ENCODE assay signal across 9 cellular contexts in genomic region chr19:858868-859843, GRCh38. TPM values are rescaled to one million over a fixed set of nuclear protein-coding genes. Genes with fewer than 3 reads are reported as not detected.
DNase-seq lines count a peak whose midpoint lies in the region; ATAC-seq and TF ChIP-seq lines count a peak whose summit lies in the region.
"Had no signal": no experiment of that assay in that cellular context is flagged by ENCODE, and none has a peak within 500 bp of the region (broad histone marks: within the 10 kb centered on the region; RNA-seq: fewer than 3 reads in every experiment).

TSS of gene CFD (plus strand) at chr19:859664. CDS start at chr19:859690, 26 bp downstream.

- no peak for ATAC-seq in activated naive CD8-positive, alpha-beta T cell treated with anti-CD3 and anti-CD28 coated beads, Interleukin-2, amount 50 U/mL, for 24 hours
- ATAC-seq in GM18909 (IDR thresholded peaks at IDR 0.05; ENCODE audit: poor library complexity, unreplicated experiment) (no peak), GM19395 (IDR thresholded peaks at IDR 0.05; ENCODE audit: unreplicated experiment) (no peak)

- H3K4me1 Mint-ChIP-seq in activated naive CD8-positive, alpha-beta T cell (ENCODE audit: low read depth), result peaks cover 14% of the 10 kb centered on the region
- peaks cover 12% of the 10 kb centered on the region for H3K4me1 Mint-ChIP-seq in activated naive CD8-positive, alpha-beta T cell treated with anti-CD3 and anti-CD28 coated beads, Interleukin-2, amount 50 U/mL, for 24 hours

- H3K27ac Mint-ChIP-seq in activated naive CD8-positive, alpha-beta T cell, result no peak within 1 kb of the TSS
- H3K27ac Mint-ChIP-seq in activated naive CD8-positive, alpha-beta T cell treated with anti-CD3 and anti-CD28 coated beads, Interleukin-2, amount 50 U/mL, for 24 hours, result no peak within 1 kb of the TSS

- no peak for TF ChIP-seq CTCF in choroid plexus epithelial cell (conservative IDR thresholded peaks at IDR 0.05; ENCODE audit: low read depth, low read length)

- H3K4me3 ChIP-seq in choroid plexus epithelial cell (ENCODE audit: low read depth, low read length), result peak within 1 kb of the TSS; percentile 52

- no peaks in the 10 kb centered on the region for H3K36me3 Mint-ChIP-seq in activated naive CD8-positive, alpha-beta T cell
- peaks cover 1% of the 10 kb centered on the region for H3K36me3 Mint-ChIP-seq in activated naive CD8-positive, alpha-beta T cell treated with anti-CD3 and anti-CD28 coated beads, Interleukin-2, amount 50 U/mL, for 24 hours (ENCODE audit: low read depth)

- no peaks in the 10 kb centered on the region for H3K27me3 Mint-ChIP-seq in activated naive CD8-positive, alpha-beta T cell
- H3K27me3 Mint-ChIP-seq in activated naive CD8-positive, alpha-beta T cell treated with anti-CD3 and anti-CD28 coated beads, Interleukin-2, amount 50 U/mL, for 24 hours, result peaks cover 14% of the 10 kb centered on the region

- H3K4me3 Mint-ChIP-seq in activated naive CD8-positive, alpha-beta T cell, result peak within 1 kb of the TSS; percentile 20
- H3K4me3 Mint-ChIP-seq in activated naive CD8-positive, alpha-beta T cell treated with anti-CD3 and anti-CD28 coated beads, Interleukin-2, amount 50 U/mL, for 24 hours, result no peak within 1 kb of the TSS

- H3K9me3 Mint-ChIP-seq in activated naive CD8-positive, alpha-beta T cell (ENCODE audit: low read depth), result no peaks in the 10 kb centered on the region
- H3K9me3 Mint-ChIP-seq in activated naive CD8-positive, alpha-beta T cell treated with anti-CD3 and anti-CD28 coated beads, Interleukin-2, amount 50 U/mL, for 24 hours, result no peaks in the 10 kb centered on the region

- no peak for DNase-seq in activated naive CD8-positive, alpha-beta T cell treated with anti-CD3 and anti-CD28 coated beads, Interleukin-2, amount 50 U/mL, for 24 hours
- DNase-seq in choroid plexus epithelial cell (ENCODE audit: low read depth) (no peak), mesenteric fat pad (ENCODE audit: low spot score) (no peak), ureter (ENCODE audit: low spot score) (no peak)
- no peak for DNase-seq in activated CD4-positive, alpha-beta T cell treated with anti-CD3 and anti-CD28 coated beads for 1 hour
- DNase-seq: NCI-H345 had no signal

RNA-seq across cellular contexts. Expression of gene CFD, which starts in this region (rescaled TPM):
- total RNA-seq in mesenteric fat pad (1,010 TPM), ureter (139 TPM)
